12 cellular contexts compared by ENCODE assay signal in the genomic region with DNA sequence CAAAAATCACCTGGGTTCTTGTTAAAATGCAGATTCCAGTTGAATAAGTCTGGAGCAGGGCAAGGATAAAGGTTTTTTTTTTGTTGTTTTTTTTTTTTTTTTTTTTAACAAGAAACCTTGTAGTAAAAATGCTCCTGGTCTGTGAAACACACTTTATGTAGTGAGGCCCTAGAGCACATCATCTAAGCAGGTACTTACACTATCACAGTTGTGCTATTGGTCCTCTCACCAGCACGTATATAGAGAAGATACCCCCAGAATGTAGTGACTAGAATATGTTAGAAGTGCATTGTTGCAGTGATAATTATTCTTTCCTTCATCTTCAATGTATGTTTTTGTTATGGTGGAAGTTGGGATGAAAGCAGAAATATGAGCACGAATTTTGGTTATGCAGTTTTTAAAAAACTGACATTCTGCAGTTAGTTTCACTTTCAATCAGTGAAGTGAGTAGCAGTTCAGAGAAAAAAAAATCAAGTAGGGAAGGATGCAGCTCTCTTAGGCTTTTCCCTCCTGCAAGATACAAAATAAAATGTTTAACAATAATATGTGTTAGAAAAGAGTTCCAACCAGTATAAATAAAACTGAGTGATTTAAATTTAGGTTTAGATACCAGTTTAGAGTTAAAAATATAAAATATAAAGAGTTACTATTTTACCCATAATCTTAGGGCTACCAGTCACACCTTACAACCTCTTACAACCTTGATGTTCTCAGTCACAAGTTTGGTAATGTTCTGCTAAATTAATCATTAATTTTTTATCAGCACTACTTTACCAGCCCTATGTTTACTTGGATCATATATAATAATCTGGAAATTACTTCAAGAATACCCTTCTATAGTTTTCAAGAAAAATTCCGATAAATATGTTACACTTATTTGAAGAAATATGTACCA. TPM values are rescaled to one million over a fixed set of nuclear protein-coding genes. Genes with fewer than 3 reads are reported as not detected.
DNase-seq lines count a peak whose midpoint lies in the region; ATAC-seq and TF ChIP-seq lines count a peak whose summit lies in the region.
"Had no signal": no experiment of that assay in that cellular context is flagged by ENCODE, and none has a peak within 500 bp of the region (broad histone marks: within the 10 kb centered on the region; RNA-seq: fewer than 3 reads in every experiment).

No MANE protein-coding gene starts in this region.

- H3K9me3 ChIP-seq in CD8-positive, alpha-beta T cell (ENCODE audit: low read length): no peaks in the 10 kb centered on the region
- H3K9me3 ChIP-seq: Peyer's patch had no signal

- H3K27me3 Mint-ChIP-seq in CD8-positive, alpha-beta T cell (ENCODE audit: low read depth): no peaks in the 10 kb centered on the region
- H3K27me3 Mint-ChIP-seq in activated T-helper 1 cell treated with anti-CD3 and anti-CD28 coated beads, Interleukin-12 subunit alpha, Interleukin-12 subunit beta, Interleukin-2, Interleukin-4 antibody, amounts not matched to agents 30 ng/mL and 10 ng/mL and 1 ng/mL, durations not matched to agents 14 hours and 24 hours and 36 hours (ENCODE audit: insufficient read depth): no peaks in the 10 kb centered on the region

- no peak for ATAC-seq in CD8-positive, alpha-beta T cell
- ATAC-seq in GM19372 (IDR thresholded peaks at IDR 0.05; ENCODE audit: low read depth, unreplicated experiment): peak; percentile 49
- ATAC-seq in HG03060 (IDR thresholded peaks at IDR 0.05; ENCODE audit: low read depth, unreplicated experiment): peak; percentile 36
- ATAC-seq in esophagus mucosa: no peak

- H3K36me3 Mint-ChIP-seq in CD8-positive, alpha-beta T cell: no peaks in the 10 kb centered on the region
- no peaks in the 10 kb centered on the region for H3K36me3 Mint-ChIP-seq in activated T-helper 1 cell treated with anti-CD3 and anti-CD28 coated beads, Interleukin-12 subunit alpha, Interleukin-12 subunit beta, Interleukin-2, Interleukin-4 antibody, amounts not matched to agents 30 ng/mL and 10 ng/mL and 1 ng/mL, durations not matched to agents 14 hours and 24 hours and 36 hours (ENCODE audit: low read depth)
- H3K36me3 Mint-ChIP-seq: mesothelial cell of epicardium had no signal

- H3K4me1 Mint-ChIP-seq in CD8-positive, alpha-beta T cell (ENCODE audit: low read depth): peaks cover 2% of the 10 kb centered on the region
- peaks cover 26% of the 10 kb centered on the region for H3K4me1 Mint-ChIP-seq in activated T-helper 1 cell treated with anti-CD3 and anti-CD28 coated beads, Interleukin-12 subunit alpha, Interleukin-12 subunit beta, Interleukin-2, Interleukin-4 antibody, amounts not matched to agents 30 ng/mL and 10 ng/mL and 1 ng/mL, durations not matched to agents 14 hours and 24 hours and 36 hours (ENCODE audit: low read depth)

- H3K4me3 ChIP-seq in CD8-positive, alpha-beta T cell (ENCODE audit: low read depth, low read length): no peak overlapping the region
- no peak overlapping the region for H3K4me3 ChIP-seq in foreskin fibroblast (ENCODE audit: low read depth in 1 of 2, low read length in 2 of 2)

- POLR2A ChIA-PET in CD8-positive, alpha-beta T cell (lab: Charles Lee): no interaction called here

- H3K27me3 ChIP-seq in CD8-positive, alpha-beta T cell (ENCODE audit: insufficient read depth, low read length): no peaks in the 10 kb centered on the region
- H3K27me3 ChIP-seq: Peyer's patch had no signal

- H3K27ac ChIP-seq in CD8-positive, alpha-beta T cell (ENCODE audit: low read depth, low read length): no peak overlapping the region
- H3K27ac ChIP-seq: Peyer's patch had no signal

- CTCF ChIA-PET in CD8-positive, alpha-beta T cell (lab: Charles Lee): no interaction called here

- no peak for DNase-seq in CD8-positive, alpha-beta T cell
- no peak for DNase-seq in activated T-helper 1 cell treated with anti-CD3 and anti-CD28 coated beads, Interleukin-12 subunit alpha, Interleukin-12 subunit beta, Interleukin-2, Interleukin-4 antibody, amounts not matched to agents 30 ng/mL and 10 ng/mL and 1 ng/mL, durations not matched to agents 14 hours and 24 hours and 36 hours (ENCODE audit: low spot score)
- no peak for DNase-seq in NCI-H2227 (lab: John Stamatoyannopoulos, UW; ENCODE audit: unreplicated experiment)
- DNase-seq in foreskin fibroblast: no peak
- no peak for DNase-seq in putamen (ENCODE audit: low spot score)
- DNase-seq: activated CD8-positive, alpha-beta memory T cell treated with anti-CD3 and anti-CD28 coated beads, Interleukin-2, amount 50 U/mL, for 4 hours; Peyer's patch; stimulated activated CD4-positive, alpha-beta T cell treated with anti-CD3 and anti-CD28 coated beads, Interleukin-4, amount 100 ng/mL, for 24 hours had no signal

- intact Hi-C loops in CD8-positive, alpha-beta T cell (cut with DNase I, micrococcal nuclease): no loop called here
- intact Hi-C loops in activated T-helper 1 cell treated with anti-CD3 and anti-CD28 coated beads, Interleukin-12 subunit alpha, Interleukin-12 subunit beta, Interleukin-2, Interleukin-4 antibody, amounts not matched to agents 30 ng/mL and 10 ng/mL and 1 ng/mL, durations not matched to agents 14 hours and 24 hours and 36 hours (cut with micrococcal nuclease): no loop called here

- no peak for TF ChIP-seq CTCF in CD8-positive, alpha-beta T cell (IDR thresholded peaks at IDR 0.05)
- TF ChIP-seq CTCF in foreskin fibroblast (IDR thresholded peaks at IDR 0.05; ENCODE audit: low read depth, low read length): no peak

- H3K36me3 ChIP-seq in CD8-positive, alpha-beta T cell (ENCODE audit: insufficient read depth, low read length): no peaks in the 10 kb centered on the region
- H3K36me3 ChIP-seq: Peyer's patch had no signal

- H3K4me1 ChIP-seq in CD8-positive, alpha-beta T cell (ENCODE audit: insufficient read depth, low read length): no peaks in the 10 kb centered on the region
- H3K4me1 ChIP-seq: Peyer's patch had no signal

- no peak overlapping the region for H3K27ac Mint-ChIP-seq in CD8-positive, alpha-beta T cell
- H3K27ac Mint-ChIP-seq in activated T-helper 1 cell treated with anti-CD3 and anti-CD28 coated beads, Interleukin-12 subunit alpha, Interleukin-12 subunit beta, Interleukin-2, Interleukin-4 antibody, amounts not matched to agents 30 ng/mL and 10 ng/mL and 1 ng/mL, durations not matched to agents 14 hours and 24 hours and 36 hours: no peak overlapping the region
- H3K27ac Mint-ChIP-seq: mesothelial cell of epicardium had no signal

- peak overlapping the region; percentile 6 for H3K4me3 Mint-ChIP-seq in CD8-positive, alpha-beta T cell
- peak overlapping the region; percentile 79 for H3K4me3 Mint-ChIP-seq in activated T-helper 1 cell treated with anti-CD3 and anti-CD28 coated beads, Interleukin-12 subunit alpha, Interleukin-12 subunit beta, Interleukin-2, Interleukin-4 antibody, amounts not matched to agents 30 ng/mL and 10 ng/mL and 1 ng/mL, durations not matched to agents 14 hours and 24 hours and 36 hours
- H3K4me3 Mint-ChIP-seq: mesothelial cell of epicardium had no signal

- peaks cover 6% of the 10 kb centered on the region for H3K9me3 Mint-ChIP-seq in CD8-positive, alpha-beta T cell
- no peaks in the 10 kb centered on the region for H3K9me3 Mint-ChIP-seq in activated T-helper 1 cell treated with anti-CD3 and anti-CD28 coated beads, Interleukin-12 subunit alpha, Interleukin-12 subunit beta, Interleukin-2, Interleukin-4 antibody, amounts not matched to agents 30 ng/mL and 10 ng/mL and 1 ng/mL, durations not matched to agents 14 hours and 24 hours and 36 hours

RNA-seq across cellular contexts. Expression of a gene that starts 9.2 kb away (rescaled TPM):
- total RNA-seq in CD8-positive, alpha-beta T cell: not detected
- total RNA-seq in activated T-helper 1 cell treated with anti-CD3 and anti-CD28 coated beads, Interleukin-12 subunit alpha, Interleukin-12 subunit beta, Interleukin-2, Interleukin-4 antibody, amounts not matched to agents 30 ng/mL and 10 ng/mL and 1 ng/mL, durations not matched to agents 14 hours and 24 hours and 36 hours: not detected in 2 replicates
- total RNA-seq in esophagus mucosa: not detected
- total RNA-seq: mesothelial cell of epicardium, Peyer's patch had no signal

RNA-seq across cellular contexts. Expression of a gene that starts 14.6 kb away (rescaled TPM):
- total RNA-seq in CD8-positive, alpha-beta T cell: not detected
- total RNA-seq in activated T-helper 1 cell treated with anti-CD3 and anti-CD28 coated beads, Interleukin-12 subunit alpha, Interleukin-12 subunit beta, Interleukin-2, Interleukin-4 antibody, amounts not matched to agents 30 ng/mL and 10 ng/mL and 1 ng/mL, durations not matched to agents 14 hours and 24 hours and 36 hours: not detected in 2 replicates
- total RNA-seq in esophagus mucosa: not detected
- total RNA-seq: mesothelial cell of epicardium, Peyer's patch had no signal

RNA-seq across cellular contexts. Expression of a gene that starts 43.2 kb away (rescaled TPM):
- total RNA-seq in CD8-positive, alpha-beta T cell: not detected
- not detected in 2 replicates for total RNA-seq in activated T-helper 1 cell treated with anti-CD3 and anti-CD28 coated beads, Interleukin-12 subunit alpha, Interleukin-12 subunit beta, Interleukin-2, Interleukin-4 antibody, amounts not matched to agents 30 ng/mL and 10 ng/mL and 1 ng/mL, durations not matched to agents 14 hours and 24 hours and 36 hours
- total RNA-seq in esophagus mucosa: not detected
- total RNA-seq: mesothelial cell of epicardium, Peyer's patch had no signal

Comparison
In these comparisons a context has a peak if more than half of its experiments do, and no peak if none do; other contexts are left out.
1. ATAC-seq: peak in GM19372 (single experiment) and HG03060 (single experiment); none in CD8-positive, alpha-beta T cell (single experiment) and esophagus mucosa (single experiment).